ENCODE assay signal across 14 cellular contexts in genomic region chr9:37066139-37066725, GRCh38.
A peak's percentile ranks its signal among the peaks of the same experiment; 100 is the strongest.
DNase-seq lines count a peak whose midpoint lies in the region; ATAC-seq, FAIRE-seq and TF ChIP-seq lines count a peak whose summit lies in the region.
"Had no signal": no experiment of that assay in that cellular context is flagged by ENCODE, and none has a peak within 500 bp of the region (broad histone marks: within the 10 kb centered on the region; RNA-seq: fewer than 3 reads in every experiment).

No MANE protein-coding gene starts in this region.

- H3K9me3 ChIP-seq in DOHH2 (ENCODE audit: control insufficient read depth, insufficient read depth, low read length) = no peaks in the 10 kb centered on the region
- no peaks in the 10 kb centered on the region for H3K9me3 ChIP-seq in MM.1S (replicated peaks; ENCODE audit: insufficient read depth, low read length)
- H3K9me3 ChIP-seq: colonic mucosa, uterus had no signal

- H3K27ac ChIP-seq in DOHH2 (ENCODE audit: low read depth, low read length) (peak overlapping the region; percentile 90), MM.1S (ENCODE audit: low read length) (no peak overlapping the region)
- H3K27ac ChIP-seq: colonic mucosa, uterus had no signal

- no peak overlapping the region for H2AFZ ChIP-seq in MM.1S (ENCODE audit: low read length)

- TF ChIP-seq CTCF in DOHH2 (IDR thresholded peaks at IDR 0.05; ENCODE audit: low read depth, low read length, poor library complexity, severe bottlenecking) (no peak), MM.1S (IDR thresholded peaks at IDR 0.05; ENCODE audit: low read length) (no peak)

- no peaks in the 10 kb centered on the region for H4K20me1 ChIP-seq in DOHH2 (ENCODE audit: control insufficient read depth, insufficient read depth, low read depth, low read length)
- no peaks in the 10 kb centered on the region for H4K20me1 ChIP-seq in MM.1S (ENCODE audit: insufficient read depth, low read length)

- H3K4me1 ChIP-seq in DOHH2 (ENCODE audit: control insufficient read depth, low read length) (peaks cover 75% of the 10 kb centered on the region), MM.1S (ENCODE audit: low read length) (0 out of 2 replicates have a peak, but pooled peaks cover 10% of the 10 kb centered on the region)
- H3K4me1 ChIP-seq: colonic mucosa, uterus had no signal

- no peaks in the 10 kb centered on the region for H3K79me2 ChIP-seq in DOHH2 (ENCODE audit: control insufficient read depth, low read length)
- no peaks in the 10 kb centered on the region for H3K79me2 ChIP-seq in MM.1S (ENCODE audit: low read length)

- H3K9me2 ChIP-seq in DOHH2 (replicated peaks; ENCODE audit: control insufficient read depth, low read length) = no peaks in the 10 kb centered on the region
- no peaks in the 10 kb centered on the region for H3K9me2 ChIP-seq in MM.1S (replicated peaks; ENCODE audit: insufficient read depth, low read length)

- H3K4me2 ChIP-seq in DOHH2 (ENCODE audit: low read length) (peak overlapping the region; percentile 78), MM.1S (ENCODE audit: low read depth, low read length) (peak overlapping the region; percentile 22; the same call in 1 of the 2 replicates)

- DNase-seq in GM19239 (ENCODE audit: insufficient read length, low spot score) = peak; percentile 19
- no peak for DNase-seq in MM.1S
- DNase-seq in NCI-H1930 (lab: John Stamatoyannopoulos, UW) = no peak
- DNase-seq in HuH-7.5 (ENCODE audit: low spot score) = no peak
- DNase-seq in DMS153 treated with DMSO at 0.1 percent for 48 hours (lab: John Stamatoyannopoulos, UW; ENCODE audit: unreplicated experiment) = no peak
- DNase-seq: activated CD8-positive, alpha-beta memory T cell treated with anti-CD3 and anti-CD28 coated beads, Interleukin-2, amount 50 U/mL, for 48 hours; colonic mucosa; mesendoderm; SIG-M5; uterus had no signal

- ATAC-seq in HG02852 (IDR thresholded peaks at IDR 0.05; ENCODE audit: unreplicated experiment) (peak; percentile 87), HG02970 (IDR thresholded peaks at IDR 0.05; ENCODE audit: low FRiP score, unreplicated experiment) (no peak)

- peaks cover 25% of the 10 kb centered on the region for H3F3A ChIP-seq in DOHH2 (ENCODE audit: control insufficient read depth, insufficient read depth)
- no peaks in the 10 kb centered on the region for H3F3A ChIP-seq in MM.1S (ENCODE audit: insufficient read depth, low read length)

- no peak overlapping the region for H3K9ac ChIP-seq in MM.1S (ENCODE audit: low read length)

- H3K4me3 ChIP-seq in DOHH2 (ENCODE audit: low read length) = peak overlapping the region; percentile 64
- no peak overlapping the region for H3K4me3 ChIP-seq in MM.1S (ENCODE audit: low read length)
- H3K4me3 ChIP-seq: colonic mucosa, uterus had no signal

- H3K27me3 ChIP-seq in DOHH2 (ENCODE audit: control insufficient read depth, low read length) (no peaks in the 10 kb centered on the region), MM.1S (replicated peaks; ENCODE audit: insufficient read depth, low read length) (no peaks in the 10 kb centered on the region)
- H3K27me3 ChIP-seq: colonic mucosa, uterus had no signal

- H3K36me3 ChIP-seq in DOHH2 (ENCODE audit: control insufficient read depth, low read length) = no peaks in the 10 kb centered on the region
- no peaks in the 10 kb centered on the region for H3K36me3 ChIP-seq in MM.1S (replicated peaks; ENCODE audit: insufficient read depth, low read length)
- H3K36me3 ChIP-seq: colonic mucosa, uterus had no signal

- FAIRE-seq in GM19239 (lab: Jason Lieb, UNC) = peak; percentile 96
- FAIRE-seq: D721Med had no signal
